8 cellular contexts compared by ENCODE assay signal in the genomic region with DNA sequence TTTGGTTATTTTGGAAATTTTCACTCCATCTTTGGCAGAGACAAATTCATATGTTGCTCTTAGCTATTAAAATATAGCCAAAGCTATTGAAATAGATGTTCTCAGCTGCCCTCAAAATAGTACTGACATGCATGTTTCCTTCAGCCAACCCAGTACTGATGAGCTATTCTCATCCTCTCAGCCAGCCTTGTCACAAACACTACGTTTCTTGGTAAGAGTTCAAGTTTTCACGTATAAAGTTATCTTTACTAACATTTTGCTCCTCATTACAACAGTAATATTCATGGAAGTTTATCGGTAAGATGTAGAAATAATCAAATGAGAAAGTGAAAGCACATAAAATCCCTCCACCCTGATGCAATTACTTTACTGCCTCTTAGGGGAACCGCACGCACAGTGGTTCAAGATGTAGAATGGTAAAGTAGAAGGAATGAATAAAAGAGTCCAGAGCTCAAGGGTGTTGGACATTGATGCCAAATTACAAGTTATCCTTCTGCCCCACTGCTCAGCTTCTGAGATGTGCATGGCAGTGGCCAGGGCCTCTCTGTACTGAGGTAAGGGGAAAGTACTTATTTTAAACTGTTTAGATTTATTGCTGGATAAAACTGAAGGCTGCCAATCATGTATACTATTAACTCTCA. TPM values are rescaled to one million over a fixed set of nuclear protein-coding genes. Genes with fewer than 3 reads are reported as not detected.
A peak's percentile ranks its signal among the peaks of the same experiment; 100 is the strongest.
DNase-seq lines count a peak whose midpoint lies in the region; ATAC-seq and TF ChIP-seq lines count a peak whose summit lies in the region.

No MANE protein-coding gene starts in this region.

- peak; percentile 22 for DNase-seq in activated CD4-positive, alpha-beta T cell treated with anti-CD3 and anti-CD28 coated beads for 48 hours
- DNase-seq in activated CD4-positive, alpha-beta T cell treated with anti-CD3 and anti-CD28 coated beads, Interleukin-2, amount 50 U/mL, for 1 hour: no peak
- DNase-seq in T-helper 22 cell (ENCODE audit: low read depth): peak; percentile 4
- DNase-seq in foreskin keratinocyte: no peak
- no peak for DNase-seq in stimulated activated naive B cell treated with anti-CD40 and anti-IgM and Interleukin-4, amounts not matched to agents 10 μg/mL and 1 μg/mL and 100 μg/mL, for 72 hours
- DNase-seq in NCI-H2107 (lab: John Stamatoyannopoulos, UW): no peak
- DNase-seq in HuH-7 (ENCODE audit: low spot score): no peak

- no peak overlapping the region for H3K27ac ChIP-seq in foreskin keratinocyte

- no peak for TF ChIP-seq CTCF in foreskin keratinocyte (conservative IDR thresholded peaks at IDR 0.05)

- peak overlapping the region; percentile 98 for H3K27ac Mint-ChIP-seq in stimulated activated naive B cell treated with anti-CD40 and anti-IgM and Interleukin-4, amounts not matched to agents 10 μg/mL and 1 μg/mL and 100 μg/mL, for 72 hours

- H3K4me1 Mint-ChIP-seq in stimulated activated naive B cell treated with anti-CD40 and anti-IgM and Interleukin-4, amounts not matched to agents 10 μg/mL and 1 μg/mL and 100 μg/mL, for 72 hours: peaks cover 12 to 35% of the 10 kb centered on the region in 2 donors

- H3K36me3 Mint-ChIP-seq in stimulated activated naive B cell treated with anti-CD40 and anti-IgM and Interleukin-4, amounts not matched to agents 10 μg/mL and 1 μg/mL and 100 μg/mL, for 72 hours: peaks cover 0 to 1% of the 10 kb centered on the region in 2 donors

- H3K4me3 Mint-ChIP-seq in stimulated activated naive B cell treated with anti-CD40 and anti-IgM and Interleukin-4, amounts not matched to agents 10 μg/mL and 1 μg/mL and 100 μg/mL, for 72 hours: peak overlapping the region; percentile 81 to 97

- no peaks in the 10 kb centered on the region for H3K27me3 ChIP-seq in foreskin keratinocyte

- ATAC-seq in HG02938 (IDR thresholded peaks at IDR 0.05; ENCODE audit: unreplicated experiment): peak; percentile 48
- ATAC-seq in foreskin keratinocyte: peak; percentile 45
- peak; percentile 76 to 78 for ATAC-seq in stimulated activated naive B cell treated with anti-CD40 and anti-IgM and Interleukin-4, amounts not matched to agents 10 μg/mL and 1 μg/mL and 100 μg/mL, for 72 hours (replicated peaks)

- H3K27me3 Mint-ChIP-seq in stimulated activated naive B cell treated with anti-CD40 and anti-IgM and Interleukin-4, amounts not matched to agents 10 μg/mL and 1 μg/mL and 100 μg/mL, for 72 hours: no peaks in the 10 kb centered on the region

- no peaks in the 10 kb centered on the region for H3K9me3 Mint-ChIP-seq in stimulated activated naive B cell treated with anti-CD40 and anti-IgM and Interleukin-4, amounts not matched to agents 10 μg/mL and 1 μg/mL and 100 μg/mL, for 72 hours

- peaks cover 17% of the 10 kb centered on the region for H3K4me1 ChIP-seq in foreskin keratinocyte

RNA-seq across cellular contexts. Expression of a gene that starts 20.7 kb away (rescaled TPM):
- total RNA-seq in foreskin keratinocyte: 3.8 and 4.4 TPM in 2 replicates
- polyA plus RNA-seq in foreskin keratinocyte: 2.8 and 3.1 TPM in 2 replicates

Comparison
In these comparisons a context has a peak if more than half of its experiments do, and no peak if none do; other contexts are left out.
1. DNase-seq: peak in activated CD4-positive, alpha-beta T cell treated with anti-CD3 and anti-CD28 coated beads for 48 hours (single experiment) and T-helper 22 cell (single experiment); none in activated CD4-positive, alpha-beta T cell treated with anti-CD3 and anti-CD28 coated beads, Interleukin-2, amount 50 U/mL, for 1 hour (single experiment), foreskin keratinocyte (0 of 2), stimulated activated naive B cell treated with anti-CD40 and anti-IgM and Interleukin-4, amounts not matched to agents 10 μg/mL and 1 μg/mL and 100 μg/mL, for 72 hours (single experiment), NCI-H2107 (single experiment) and HuH-7 (single experiment).
2. Peak in every context shown above with its lines, with median percentiles within 50 percentile points of each other: ATAC-seq.